Comparison of ENCODE assay signal across 19 cellular contexts in the genomic region with DNA sequence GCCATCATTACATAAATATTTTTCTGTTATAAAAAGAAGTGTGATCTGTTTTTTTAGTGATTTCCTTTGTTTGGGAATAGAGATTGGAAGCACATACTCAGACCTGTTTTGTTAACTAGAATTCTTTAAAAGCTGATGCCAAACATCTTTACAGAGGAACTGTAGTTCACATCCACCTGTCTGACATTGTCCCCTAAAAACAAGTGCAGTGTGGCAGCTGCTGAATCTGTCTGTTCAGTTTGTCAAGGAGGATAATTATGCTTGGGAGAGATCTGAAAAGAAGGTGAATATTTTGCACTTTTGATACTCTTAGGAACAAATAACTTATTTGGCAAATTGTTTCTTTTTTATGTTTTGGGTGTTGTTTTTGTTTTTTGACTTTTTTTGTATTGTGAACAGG. TPM values are rescaled to one million over a fixed set of nuclear protein-coding genes. Genes with fewer than 3 reads are reported as not detected.
DNase-seq lines count a peak whose midpoint lies in the region; ATAC-seq and TF ChIP-seq lines count a peak whose summit lies in the region.
"Had no signal": no experiment of that assay in that cellular context is flagged by ENCODE, and none has a peak within 500 bp of the region (broad histone marks: within the 10 kb centered on the region; RNA-seq: fewer than 3 reads in every experiment).

No MANE protein-coding gene starts in this region.

- H3K4me3 Mint-ChIP-seq in activated CD8-positive, alpha-beta T cell treated with anti-CD3 and anti-CD28 coated beads for 36 hours: no peak overlapping the region
- H3K4me3 Mint-ChIP-seq in activated CD8-positive, alpha-beta T cell treated with anti-CD3 and anti-CD28 coated beads, Interleukin-2, amount 10 ng/mL, durations not matched to agents 7 days and 5 days: no peak overlapping the region
- peak overlapping the region; percentile 34 for H3K4me3 Mint-ChIP-seq in stimulated activated memory B cell treated with anti-CD40 and anti-IgM and Interleukin-4, amounts not matched to agents 10 μg/mL and 1 μg/mL and 100 μg/mL, for 72 hours
- H3K4me3 Mint-ChIP-seq: T-helper 1 cell treated with Interleukin-12 subunit alpha and Interleukin-12 subunit beta and Interleukin-4 antibody, amounts not matched to agents 30 μg/mL and 1 μg/mL, for 36 hours had no signal

- CTCF ChIA-PET in activated CD8-positive, alpha-beta T cell treated with anti-CD3 and anti-CD28 coated beads for 36 hours (lab: Charles Lee): no interaction called here
- CTCF ChIA-PET in activated CD8-positive, alpha-beta T cell treated with anti-CD3 and anti-CD28 coated beads, Interleukin-2, amount 10 ng/mL, durations not matched to agents 7 days and 5 days (lab: Charles Lee): interaction anchor here (0.6 to 1.1 kb wide), 2 partner anchors 48 to 170 kb away, joined by 3 read pairs; no protein-coding TSS in a partner anchor

- ATAC-seq in activated CD8-positive, alpha-beta T cell treated with anti-CD3 and anti-CD28 coated beads for 36 hours: no peak
- ATAC-seq in activated CD8-positive, alpha-beta T cell treated with anti-CD3 and anti-CD28 coated beads, Interleukin-2, amount 10 ng/mL, durations not matched to agents 7 days and 5 days: no peak
- no peak for ATAC-seq in stimulated activated memory B cell treated with anti-CD40 and anti-IgM and Interleukin-4, amounts not matched to agents 10 μg/mL and 1 μg/mL and 100 μg/mL, for 72 hours
- ATAC-seq in HG03378 (IDR thresholded peaks at IDR 0.05; ENCODE audit: unreplicated experiment): no peak
- ATAC-seq: A549 had no signal

- no peak for DNase-seq in activated CD8-positive, alpha-beta T cell treated with anti-CD3 and anti-CD28 coated beads for 36 hours
- no peak for DNase-seq in activated CD8-positive, alpha-beta T cell treated with anti-CD3 and anti-CD28 coated beads, Interleukin-2, amount 10 ng/mL, durations not matched to agents 7 days and 5 days
- DNase-seq in NCI-H1105 treated with DMSO at 0.1 percent for 48 hours (lab: John Stamatoyannopoulos, UW): peak; percentile 42
- peak; percentile 19 for DNase-seq in germinal center (ENCODE audit: low spot score)
- DNase-seq in SKM-1 treated with dmso at 0.1 percent for 144 hours (lab: John Stamatoyannopoulos, UW; ENCODE audit: unreplicated experiment): no peak
- no peak for DNase-seq in COR-L47 (lab: John Stamatoyannopoulos, UW)
- DNase-seq: activated CD8-positive, alpha-beta memory T cell treated with anti-CD3 and anti-CD28 coated beads for 24 hours; cerebellar nuclear complex; DND-41; effector CD4-positive, alpha-beta T cell; NCI-H187 treated with DMSO at 0.1 percent for 48 hours; NCI-H510A; Right ventricle myocardium superior; testis had no signal

- H3K27me3 Mint-ChIP-seq in activated CD8-positive, alpha-beta T cell treated with anti-CD3 and anti-CD28 coated beads for 36 hours: no peaks in the 10 kb centered on the region
- H3K27me3 Mint-ChIP-seq in activated CD8-positive, alpha-beta T cell treated with anti-CD3 and anti-CD28 coated beads, Interleukin-2, amount 10 ng/mL, durations not matched to agents 7 days and 5 days (ENCODE audit: low read depth): no peaks in the 10 kb centered on the region
- no peaks in the 10 kb centered on the region for H3K27me3 Mint-ChIP-seq in stimulated activated memory B cell treated with anti-CD40 and anti-IgM and Interleukin-4, amounts not matched to agents 10 μg/mL and 1 μg/mL and 100 μg/mL, for 72 hours

- H3K27ac Mint-ChIP-seq in activated CD8-positive, alpha-beta T cell treated with anti-CD3 and anti-CD28 coated beads for 36 hours: peak overlapping the region; percentile 67
- no peak overlapping the region for H3K27ac Mint-ChIP-seq in activated CD8-positive, alpha-beta T cell treated with anti-CD3 and anti-CD28 coated beads, Interleukin-2, amount 10 ng/mL, durations not matched to agents 7 days and 5 days
- H3K27ac Mint-ChIP-seq in stimulated activated memory B cell treated with anti-CD40 and anti-IgM and Interleukin-4, amounts not matched to agents 10 μg/mL and 1 μg/mL and 100 μg/mL, for 72 hours: peak overlapping the region; percentile 80
- H3K27ac Mint-ChIP-seq: T-helper 1 cell treated with Interleukin-12 subunit alpha and Interleukin-12 subunit beta and Interleukin-4 antibody, amounts not matched to agents 30 μg/mL and 1 μg/mL, for 36 hours had no signal

- TF ChIP-seq CTCF in activated CD8-positive, alpha-beta T cell treated with anti-CD3 and anti-CD28 coated beads for 36 hours (IDR thresholded peaks at IDR 0.05): no peak

- intact Hi-C loops in activated CD8-positive, alpha-beta T cell treated with anti-CD3 and anti-CD28 coated beads for 36 hours (cut with micrococcal nuclease): no loop called here

- H3K9me3 Mint-ChIP-seq in activated CD8-positive, alpha-beta T cell treated with anti-CD3 and anti-CD28 coated beads for 36 hours: no peaks in the 10 kb centered on the region
- H3K9me3 Mint-ChIP-seq in activated CD8-positive, alpha-beta T cell treated with anti-CD3 and anti-CD28 coated beads, Interleukin-2, amount 10 ng/mL, durations not matched to agents 7 days and 5 days (ENCODE audit: insufficient read depth): no peaks in the 10 kb centered on the region
- no peaks in the 10 kb centered on the region for H3K9me3 Mint-ChIP-seq in stimulated activated memory B cell treated with anti-CD40 and anti-IgM and Interleukin-4, amounts not matched to agents 10 μg/mL and 1 μg/mL and 100 μg/mL, for 72 hours
- H3K9me3 Mint-ChIP-seq: T-helper 1 cell treated with Interleukin-12 subunit alpha and Interleukin-12 subunit beta and Interleukin-4 antibody, amounts not matched to agents 30 μg/mL and 1 μg/mL, for 36 hours had no signal

- peaks cover 34% of the 10 kb centered on the region for H3K36me3 Mint-ChIP-seq in activated CD8-positive, alpha-beta T cell treated with anti-CD3 and anti-CD28 coated beads for 36 hours (ENCODE audit: low read depth)
- peaks cover 60% of the 10 kb centered on the region for H3K36me3 Mint-ChIP-seq in activated CD8-positive, alpha-beta T cell treated with anti-CD3 and anti-CD28 coated beads, Interleukin-2, amount 10 ng/mL, durations not matched to agents 7 days and 5 days (ENCODE audit: low read depth)
- H3K36me3 Mint-ChIP-seq in stimulated activated memory B cell treated with anti-CD40 and anti-IgM and Interleukin-4, amounts not matched to agents 10 μg/mL and 1 μg/mL and 100 μg/mL, for 72 hours: peaks cover 45% of the 10 kb centered on the region

- POLR2A ChIA-PET in activated CD8-positive, alpha-beta T cell treated with anti-CD3 and anti-CD28 coated beads for 36 hours (lab: Charles Lee): interaction anchor here (0.6 to 1.4 kb wide), 3 partner anchors 10 to 11 kb away, joined by 3 to 5 read pairs (median 3); no protein-coding TSS in a partner anchor
- POLR2A ChIA-PET in activated CD8-positive, alpha-beta T cell treated with anti-CD3 and anti-CD28 coated beads, Interleukin-2, amount 10 ng/mL, durations not matched to agents 7 days and 5 days (lab: Charles Lee): no interaction called here

- no peaks in the 10 kb centered on the region for H3K4me1 Mint-ChIP-seq in activated CD8-positive, alpha-beta T cell treated with anti-CD3 and anti-CD28 coated beads for 36 hours (ENCODE audit: low read depth)
- H3K4me1 Mint-ChIP-seq in activated CD8-positive, alpha-beta T cell treated with anti-CD3 and anti-CD28 coated beads, Interleukin-2, amount 10 ng/mL, durations not matched to agents 7 days and 5 days (ENCODE audit: low read depth): no peaks in the 10 kb centered on the region
- H3K4me1 Mint-ChIP-seq in stimulated activated memory B cell treated with anti-CD40 and anti-IgM and Interleukin-4, amounts not matched to agents 10 μg/mL and 1 μg/mL and 100 μg/mL, for 72 hours: peaks cover 24% of the 10 kb centered on the region

RNA-seq across cellular contexts. Expression of a gene that starts 13.6 kb away (rescaled TPM):
- total RNA-seq in activated CD8-positive, alpha-beta T cell treated with anti-CD3 and anti-CD28 coated beads for 36 hours: 10 to 100 TPM; 21.6 to 21.9 TPM
- total RNA-seq in activated CD8-positive, alpha-beta T cell treated with anti-CD3 and anti-CD28 coated beads, Interleukin-2, amount 10 ng/mL, durations not matched to agents 7 days and 5 days: 10 to 100 TPM; 10.3 to 10.4 TPM
- total RNA-seq: H4 had no signal

RNA-seq across cellular contexts. Expression of a gene that starts 44.6 kb away (rescaled TPM):
- total RNA-seq in activated CD8-positive, alpha-beta T cell treated with anti-CD3 and anti-CD28 coated beads for 36 hours: 10 to 100 TPM in 1 of 2 experiments, 1 to 10 TPM in 1; 10.0 to 13.0 TPM
- total RNA-seq in activated CD8-positive, alpha-beta T cell treated with anti-CD3 and anti-CD28 coated beads, Interleukin-2, amount 10 ng/mL, durations not matched to agents 7 days and 5 days: 10 to 100 TPM; 13.4 to 15.6 TPM

RNA-seq across cellular contexts. Expression of a gene that starts 46.0 kb away (rescaled TPM):
- total RNA-seq in activated CD8-positive, alpha-beta T cell treated with anti-CD3 and anti-CD28 coated beads for 36 hours: 10 to 100 TPM; 33.7 to 34.9 TPM
- 10 to 100 TPM; 28.8 to 31.1 TPM for total RNA-seq in activated CD8-positive, alpha-beta T cell treated with anti-CD3 and anti-CD28 coated beads, Interleukin-2, amount 10 ng/mL, durations not matched to agents 7 days and 5 days

RNA-seq across cellular contexts. Expression of a gene that starts 47.3 kb away (rescaled TPM):
- 10 to 100 TPM in 1 of 2 experiments, 1 to 10 TPM in 1; 9.7 to 11.5 TPM for total RNA-seq in activated CD8-positive, alpha-beta T cell treated with anti-CD3 and anti-CD28 coated beads for 36 hours
- total RNA-seq in activated CD8-positive, alpha-beta T cell treated with anti-CD3 and anti-CD28 coated beads, Interleukin-2, amount 10 ng/mL, durations not matched to agents 7 days and 5 days: 10 to 100 TPM; 10.3 to 10.7 TPM

Comparison
In these comparisons a context has a peak if more than half of its experiments do, and no peak if none do; other contexts are left out.
1. DNase-seq: peak in NCI-H1105 treated with DMSO at 0.1 percent for 48 hours (single experiment) and germinal center (single experiment); none in activated CD8-positive, alpha-beta T cell treated with anti-CD3 and anti-CD28 coated beads for 36 hours (single experiment), activated CD8-positive, alpha-beta T cell treated with anti-CD3 and anti-CD28 coated beads, Interleukin-2, amount 10 ng/mL, durations not matched to agents 7 days and 5 days (single experiment), SKM-1 treated with dmso at 0.1 percent for 144 hours (single experiment) and COR-L47 (single experiment).